ENCODE assay signal across 12 cellular contexts in genomic region chr14:55794655-55795583, GRCh38.
DNase-seq lines count a peak whose midpoint lies in the region; ATAC-seq, FAIRE-seq and TF ChIP-seq lines count a peak whose summit lies in the region.
"Had no signal": no experiment of that assay in that cellular context is flagged by ENCODE, and none has a peak within 500 bp of the region (broad histone marks: within the 10 kb centered on the region; RNA-seq: fewer than 3 reads in every experiment).

No MANE protein-coding gene starts in this region.

- DNase-seq in Daoy (ENCODE audit: low read depth) (peak; percentile 78), HTR-8/SVneo (ENCODE audit: insufficient read length, low spot score) (no peak), UCSD-AML1 (lab: John Stamatoyannopoulos, UW; ENCODE audit: unreplicated experiment) (peak; percentile 17), kidney tubule cell (ENCODE audit: low spot score) (peak; percentile 68)
- DNase-seq: amygdala; CD8-positive, alpha-beta T cell; endodermal cell; naive thymus-derived CD4-positive, alpha-beta T cell; NCI-H1436 had no signal

- no peak for ATAC-seq in GM19351 (IDR thresholded peaks at IDR 0.05; ENCODE audit: unreplicated experiment)
- ATAC-seq in GM18498 (IDR thresholded peaks at IDR 0.05; ENCODE audit: unreplicated experiment): no peak
- no peak for ATAC-seq in SK-N-SH treated with all-trans-retinoic acid at 6 μM for 48 hours
- ATAC-seq: CD8-positive, alpha-beta T cell; naive thymus-derived CD4-positive, alpha-beta T cell had no signal

- peak; percentile 77 for FAIRE-seq in HTR-8/SVneo (lab: Jason Lieb, UNC)

TF ChIP-seq in SK-N-SH treated with all-trans-retinoic acid at 6 μM for 48 hours, 23 proteins besides CTCF, POLR2A, EP300 and RAD21:
- TF ChIP-seq GLIS3 (CRISPR knock-in tag; IDR thresholded peaks at IDR 0.05): no peak
- TF ChIP-seq PATZ1 (CRISPR knock-in tag; IDR thresholded peaks at IDR 0.05; ENCODE audit: borderline replicate concordance): no peak
- no peak for TF ChIP-seq ZNF70 (CRISPR knock-in tag; IDR thresholded peaks at IDR 0.05)
- TF ChIP-seq ARNTL (CRISPR knock-in tag; IDR thresholded peaks at IDR 0.05; ENCODE audit: borderline replicate concordance, low read depth): no peak
- TF ChIP-seq ZFP3 (CRISPR knock-in tag; IDR thresholded peaks at IDR 0.05): no peak
- TF ChIP-seq CSRNP3 (CRISPR knock-in tag; IDR thresholded peaks at IDR 0.05): no peak
- no peak for TF ChIP-seq ZFP30 (CRISPR knock-in tag; IDR thresholded peaks at IDR 0.05)
- no peak for TF ChIP-seq ISL1 (CRISPR knock-in tag; IDR thresholded peaks at IDR 0.05)
- no peak for TF ChIP-seq PPARA (CRISPR knock-in tag; IDR thresholded peaks at IDR 0.05; ENCODE audit: borderline replicate concordance)
- no peak for TF ChIP-seq CREB5 (CRISPR knock-in tag; IDR thresholded peaks at IDR 0.05; ENCODE audit: low read depth)
- no peak for TF ChIP-seq BACH2 (CRISPR knock-in tag; IDR thresholded peaks at IDR 0.05; ENCODE audit: borderline replicate concordance)
- TF ChIP-seq TCF4 (CRISPR knock-in tag; IDR thresholded peaks at IDR 0.05; ENCODE audit: borderline replicate concordance): no peak
